Comparison of ENCODE assay signal across 7 cellular contexts in the genomic region with DNA sequence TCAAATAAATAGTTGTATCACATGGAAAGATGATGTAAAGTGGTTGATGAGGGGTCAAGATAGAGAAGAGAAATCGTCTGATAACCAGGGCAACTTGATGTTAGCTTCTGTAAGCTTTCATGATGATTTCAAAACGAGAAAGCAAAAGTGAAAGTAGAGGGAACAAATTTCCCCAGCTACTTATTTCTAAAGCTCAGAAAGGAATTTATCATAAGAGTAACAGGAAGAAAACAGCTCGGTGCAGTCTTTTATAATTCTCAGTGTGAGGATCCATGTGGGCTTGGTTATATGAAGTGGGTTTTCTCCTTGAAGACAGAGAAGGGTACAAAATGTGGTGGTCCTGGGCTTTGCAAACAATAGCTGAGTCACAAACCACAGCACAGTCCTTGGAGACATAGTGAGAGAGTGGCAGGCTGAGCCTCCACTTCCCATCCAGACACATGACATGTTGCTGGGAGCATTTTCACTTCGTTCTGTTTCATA. TPM values are rescaled to one million over a fixed set of nuclear protein-coding genes. Genes with fewer than 3 reads are reported as not detected.
DNase-seq lines count a peak whose midpoint lies in the region; ATAC-seq and TF ChIP-seq lines count a peak whose summit lies in the region.

No MANE protein-coding gene starts in this region.

- DNase-seq in GM12865 (ENCODE audit: low read depth) (peak; percentile 31), GM20000 (ENCODE audit: low spot score) (peak; percentile 11), breast epithelium (ENCODE audit: low spot score in 2 of 2) (no peak), psoas muscle (no peak), testis (no peak), SHP77 (lab: John Stamatoyannopoulos, UW) (no peak)
- peak; percentile 29 for DNase-seq in Jurkat, Clone E6-1 (ENCODE audit: low read depth, low spot score)

- H3K27me3 ChIP-seq in breast epithelium: peaks cover 0 to 14% of the 10 kb centered on the region in 2 donors
- no peaks in the 10 kb centered on the region for H3K27me3 ChIP-seq in psoas muscle (ENCODE audit: insufficient read depth in 3 of 3, low read length in 2 of 3)
- H3K27me3 ChIP-seq in testis: no peaks in the 10 kb centered on the region

- H3K4me3 ChIP-seq in GM12865 (ENCODE audit: low read depth, low read length) (peak overlapping the region; percentile 13), breast epithelium (peak overlapping the region; percentile 19 to 45 (median 23)), psoas muscle (peak overlapping the region; percentile 34), testis (no peak overlapping the region)
- peak overlapping the region; percentile 29 for H3K4me3 ChIP-seq in Jurkat, Clone E6-1 (ENCODE audit: low read length)

- intact Hi-C loops in breast epithelium (cut with DNase I; ENCODE audit: low total_unique reads): no loop called here
- intact Hi-C loops in psoas muscle (cut with DNase I): no loop called here
- intact Hi-C loops in testis (cut with DNase I; ENCODE audit: low total_unique reads): no loop called here

- H3K36me3 ChIP-seq in breast epithelium (no peaks in the 10 kb centered on the region), psoas muscle (ENCODE audit: insufficient read depth in 1 of 2, low read depth in 1 of 2) (no peaks in the 10 kb centered on the region), testis (ENCODE audit: low read depth, missing control alignments) (no peaks in the 10 kb centered on the region)

- TF ChIP-seq POLR2A in breast epithelium (IDR thresholded peaks at IDR 0.05): no peak
- no peak for TF ChIP-seq POLR2A in testis (IDR thresholded peaks at IDR 0.05)

- no peaks in the 10 kb centered on the region for H3K4me1 ChIP-seq in breast epithelium
- H3K4me1 ChIP-seq in psoas muscle: no peaks in the 10 kb centered on the region
- H3K4me1 ChIP-seq in testis: no peaks in the 10 kb centered on the region

- H3K27ac ChIP-seq in breast epithelium (no peak overlapping the region), psoas muscle (no peak overlapping the region), testis (peak overlapping the region in 1 of 2 donors; percentile 36)

- H3K9me3 ChIP-seq in breast epithelium (no peaks in the 10 kb centered on the region), psoas muscle (no peaks in the 10 kb centered on the region), testis (no peaks in the 10 kb centered on the region)

- 6 to 10% (median 9%) methylated on average over 4 of the region's 4 CpGs for WGBS in psoas muscle, 3 donors
- 33 to 34% methylated on average over 4 of the region's 4 CpGs for WGBS in testis, 2 donors

- ATAC-seq in psoas muscle: no peak

- TF ChIP-seq CTCF in GM12865 (IDR thresholded peaks at IDR 0.05; ENCODE audit: insufficient read depth, low read depth, low read length, missing control alignments) (no peak), GM20000 (IDR thresholded peaks at IDR 0.05; ENCODE audit: extremely low read depth, missing control alignments) (no peak), breast epithelium (IDR thresholded peaks at IDR 0.05) (no peak), psoas muscle (IDR thresholded peaks at IDR 0.05) (no peak), testis (IDR thresholded peaks at IDR 0.05) (no peak)

RNA-seq across cellular contexts. Expression of gene GLRA2, which starts 32.1 kb away (rescaled TPM):
- polyA plus RNA-seq in Jurkat, Clone E6-1 (2012; ENCODE audit: insufficient read depth, insufficient read length): not detected
- total RNA-seq in breast epithelium (not detected), psoas muscle (not detected), testis (under 1 TPM in 1 of 2 donors, not detected in 1; 0.31 TPM)
- polyA plus RNA-seq in psoas muscle (not detected), testis (ENCODE audit: insufficient read depth, low read depth, low replicate concordance) (not detected)

Comparison
In these comparisons a context has a peak if more than half of its experiments do, and no peak if none do; other contexts are left out.
1. DNase-seq: peak in GM12865 (single experiment), GM20000 (single experiment) and Jurkat, Clone E6-1 (single experiment); none in breast epithelium (0 of 2), psoas muscle (0 of 2), testis (single experiment) and SHP77 (0 of 2).
2. H3K4me3 ChIP-seq: peak in GM12865 (single experiment), Jurkat, Clone E6-1 (single experiment), breast epithelium (3 of 3) and psoas muscle (single experiment); none in testis (0 of 2).